1 cellular context compared by ENCODE assay signal in the genomic region with DNA sequence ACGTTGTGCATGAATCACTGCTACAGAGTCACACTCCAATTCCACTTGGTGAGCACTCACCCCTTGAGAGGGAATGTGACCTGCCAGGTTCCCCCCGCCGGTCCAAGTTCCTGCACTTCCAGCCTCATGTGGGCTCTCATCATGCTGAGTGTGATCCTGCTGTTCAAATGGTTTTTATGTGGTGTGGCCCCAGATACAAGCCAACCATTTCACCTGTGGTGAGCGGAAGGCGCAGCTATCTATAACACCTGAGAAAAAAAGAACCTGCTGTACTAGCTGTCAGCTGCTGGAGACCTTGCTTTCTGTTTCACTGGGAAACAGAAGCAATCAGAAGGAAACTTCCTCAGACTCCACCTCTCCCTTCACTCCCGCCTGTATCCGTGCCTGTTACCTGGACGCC.
TF ChIP-seq lines count a peak whose summit lies in the region.

No MANE protein-coding gene starts in this region.

TF ChIP-seq in K562, 482 proteins besides CTCF, POLR2A, EP300 and RAD21 (continued from another document):
- TF ChIP-seq ZNF407 (IDR thresholded peaks at IDR 0.05; ENCODE audit: low read depth) (no peak), ZNF584 (CRISPR knock-in tag; IDR thresholded peaks at IDR 0.05; ENCODE audit: low read depth) (no peak), NFATC3 (IDR thresholded peaks at IDR 0.05) (no peak), ZBTB34 (CRISPR knock-in tag; IDR thresholded peaks at IDR 0.05) (no peak)
